Comparison of ENCODE assay signal across 9 cellular contexts in genomic region chr2:120825370-120826259, GRCh38.
DNase-seq lines count a peak whose midpoint lies in the region; ATAC-seq and TF ChIP-seq lines count a peak whose summit lies in the region.
"Had no signal": no experiment of that assay in that cellular context is flagged by ENCODE, and none has a peak within 500 bp of the region (broad histone marks: within the 10 kb centered on the region; RNA-seq: fewer than 3 reads in every experiment).

No MANE protein-coding gene starts in this region.

- peak overlapping the region; percentile 20 for H4K8ac ChIP-seq in mesenchymal stem cell (ENCODE audit: low read length)

- TF ChIP-seq CTCF in A673 (conservative IDR thresholded peaks at IDR 0.05; ENCODE audit: low read depth, low read length) = no peak

- peaks cover 27% of the 10 kb centered on the region for H3K4me1 ChIP-seq in A673 (ENCODE audit: insufficient read depth, low read length, poor library complexity, severe bottlenecking)
- H3K4me1 ChIP-seq in mesenchymal stem cell (ENCODE audit: control insufficient read depth, insufficient read depth, low read depth, low read length) = peaks cover 40% of the 10 kb centered on the region

- no peak overlapping the region for H3K4me2 ChIP-seq in mesenchymal stem cell (ENCODE audit: low read length, poor library complexity, severe bottlenecking)

- peak overlapping the region in 1 of 2 experiments; percentile 73 for H2BK12ac ChIP-seq in mesenchymal stem cell (ENCODE audit: low read length in 2 of 2)

- H3K36me3 ChIP-seq in A673 (ENCODE audit: insufficient read depth, low read length, poor library complexity, severe bottlenecking) (no peaks in the 10 kb centered on the region), mesenchymal stem cell (ENCODE audit: control insufficient read depth in 1 of 2, insufficient read depth in 2 of 2, low read depth in 1 of 2, low read length in 2 of 2) (peaks cover 0 to 14% of the 10 kb centered on the region in 2 experiments)

- CTCF ChIA-PET in A673 (lab: Charles Lee) = interaction anchor here (0.6 kb wide), 1 partner anchor 254 kb away, joined by 3 read pairs; no protein-coding TSS in a partner anchor

- H4K91ac ChIP-seq in mesenchymal stem cell (ENCODE audit: low read length) = peak overlapping the region; percentile 55

- peak overlapping the region in 1 of 2 experiments; percentile 79 for H3K18ac ChIP-seq in mesenchymal stem cell (ENCODE audit: low read depth in 1 of 2, low read length in 2 of 2)

- ATAC-seq in GM19035 (IDR thresholded peaks at IDR 0.05; ENCODE audit: unreplicated experiment) (no peak), GM21786 (IDR thresholded peaks at IDR 0.05; ENCODE audit: unreplicated experiment) (no peak)
- no peak for ATAC-seq in activated CD4-positive, CD25-positive, alpha-beta regulatory T cell treated with anti-CD3 and anti-CD28 coated beads, Interleukin-2, amount 50 U/mL, for 24 hours

- H2AFZ ChIP-seq in mesenchymal stem cell (ENCODE audit: low read depth, low read length) = no peak overlapping the region

- no peak overlapping the region for H3K23ac ChIP-seq in mesenchymal stem cell (ENCODE audit: low read length in 2 of 2)

- H3K4me3 ChIP-seq in A673 (ENCODE audit: low read depth, low read length, poor library complexity, severe bottlenecking) (no peak overlapping the region), mesenchymal stem cell (ENCODE audit: insufficient read depth in 1 of 2, low read depth in 1 of 2, low read length in 2 of 2) (no peak overlapping the region)

- H3K9me3 ChIP-seq in A673 (ENCODE audit: low read depth, low read length, poor library complexity, severe bottlenecking) (no peaks in the 10 kb centered on the region), mesenchymal stem cell (ENCODE audit: control insufficient read depth, low read length) (no peaks in the 10 kb centered on the region)

- peak overlapping the region in 1 of 2 experiments; percentile 46 for H3K14ac ChIP-seq in mesenchymal stem cell (ENCODE audit: low read length in 2 of 2)

- BruUV-seq in A673 (replicated peaks; lab: Mats Ljungman, UMichigan) = no TSS peak

- POLR2A ChIA-PET in A673 (lab: Charles Lee; ENCODE audit: low non-redundant PET) = no interaction called here

- intact Hi-C loops in A673 (cut with micrococcal nuclease; ENCODE audit: unreplicated experiment) = no loop called here

- DNase-seq in A673 (ENCODE audit: low spot score) = peak; percentile 70
- DNase-seq in NCI-H1105 (lab: John Stamatoyannopoulos, UW) = peak; percentile 50
- DNase-seq in dedifferentiated amniotic fluid mesenchymal stem cell (ENCODE audit: extremely low spot score) = peak; percentile 31
- DNase-seq in mesenchymal stem cell = peak; percentile 94
- no peak for DNase-seq in activated CD4-positive, alpha-beta T cell treated with anti-CD3 and anti-CD28 coated beads for 4 hours
- DNase-seq: Karpas-422 had no signal

- H3K4ac ChIP-seq in mesenchymal stem cell (ENCODE audit: low read depth in 1 of 2, low read length in 2 of 2) = no peak overlapping the region

- no peak overlapping the region for H2BK15ac ChIP-seq in mesenchymal stem cell (ENCODE audit: low read depth, poor library complexity, severe bottlenecking)

- WGBS in mesenchymal stem cell = 33% methylated on average over 13 of the region's 13 CpGs

- H3K27ac ChIP-seq in A673 (ENCODE audit: low read depth, low read length, poor library complexity, severe bottlenecking) (no peak overlapping the region), mesenchymal stem cell (ENCODE audit: low read length, poor library complexity, severe bottlenecking) (no peak overlapping the region)

- peaks cover 48% of the 10 kb centered on the region for H3K79me1 ChIP-seq in mesenchymal stem cell (replicated peaks; ENCODE audit: low read length, poor library complexity, severe bottlenecking)

- H2AK5ac ChIP-seq in mesenchymal stem cell (ENCODE audit: low read length, severe bottlenecking) = no peak overlapping the region

- no peak overlapping the region for H3K9ac ChIP-seq in mesenchymal stem cell (ENCODE audit: low read length)

- H3K27me3 ChIP-seq in A673 (replicated peaks; ENCODE audit: insufficient read depth, low read depth, low read length, poor library complexity) (no peaks in the 10 kb centered on the region), mesenchymal stem cell (ENCODE audit: control insufficient read depth in 1 of 2, insufficient read depth in 1 of 2, low read length in 2 of 2) (no peaks in the 10 kb centered on the region)

- no peak overlapping the region for H2BK5ac ChIP-seq in mesenchymal stem cell (ENCODE audit: low read depth, low read length, poor library complexity, severe bottlenecking)

- no peak overlapping the region for H2BK120ac ChIP-seq in mesenchymal stem cell (ENCODE audit: low read depth, low read length)

Comparison
In these comparisons a context has a peak if more than half of its experiments do, and no peak if none do; other contexts are left out.
1. DNase-seq: peak in A673 (single experiment), NCI-H1105 (single experiment), dedifferentiated amniotic fluid mesenchymal stem cell (single experiment) and mesenchymal stem cell (single experiment); none in activated CD4-positive, alpha-beta T cell treated with anti-CD3 and anti-CD28 coated beads for 4 hours (0 of 2).